21 cellular contexts compared by ENCODE assay signal in the genomic region with DNA sequence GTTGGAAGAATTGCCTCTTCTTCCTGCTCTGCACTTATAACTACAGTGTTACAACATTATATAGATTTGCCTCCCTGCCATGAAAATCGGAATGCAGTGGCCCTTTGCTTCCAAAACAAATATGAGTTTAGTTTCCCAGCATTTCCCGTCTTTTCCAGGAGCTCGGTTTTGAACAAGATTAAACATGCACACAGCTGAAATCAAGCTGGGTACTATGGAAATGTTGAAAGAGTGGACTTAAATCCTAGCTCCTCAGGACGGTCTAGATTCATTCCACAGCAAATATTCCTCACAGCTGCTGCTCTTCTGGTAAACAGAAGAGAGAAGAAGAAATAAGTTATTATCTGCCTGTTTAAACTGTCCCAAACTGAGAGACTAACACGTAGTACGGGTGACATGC.
DNase-seq lines count a peak whose midpoint lies in the region; ATAC-seq and TF ChIP-seq lines count a peak whose summit lies in the region.
"Had no signal": no experiment of that assay in that cellular context is flagged by ENCODE, and none has a peak within 500 bp of the region (broad histone marks: within the 10 kb centered on the region; RNA-seq: fewer than 3 reads in every experiment).

No MANE protein-coding gene starts in this region.

- peaks cover 5% of the 10 kb centered on the region for H3K9me3 Mint-ChIP-seq in chondrocyte (ENCODE audit: low read depth)
- H3K9me3 Mint-ChIP-seq: activated T-cell treated with anti-CD3 and anti-CD28 coated beads, Interleukin-2, amount 50 U/mL, for 4 hours; CD8-positive, alpha-beta T cell had no signal

- H3K4me3 Mint-ChIP-seq in chondrocyte (ENCODE audit: unreplicated experiment), result no peak overlapping the region
- H3K4me3 Mint-ChIP-seq: activated T-cell treated with anti-CD3 and anti-CD28 coated beads, Interleukin-2, amount 50 U/mL, for 4 hours; CD8-positive, alpha-beta T cell had no signal

- H3K4me1 Mint-ChIP-seq in chondrocyte (ENCODE audit: low read depth), result peaks cover 16% of the 10 kb centered on the region

- TF ChIP-seq POLR2A in suprapubic skin (IDR thresholded peaks at IDR 0.05), result no peak

- no peaks in the 10 kb centered on the region for H3K79me2 ChIP-seq in hepatocyte

- H3K36me3 ChIP-seq in hepatocyte (replicated peaks; ENCODE audit: insufficient read depth, low read depth) (no peaks in the 10 kb centered on the region), suprapubic skin (no peaks in the 10 kb centered on the region)
- H3K36me3 ChIP-seq: heart left ventricle, neutrophil had no signal

- H3K4me3 ChIP-seq in hepatocyte (no peak overlapping the region), suprapubic skin (no peak overlapping the region)
- H3K4me3 ChIP-seq: heart left ventricle had no signal

- H3K9me2 ChIP-seq in hepatocyte (replicated peaks; ENCODE audit: insufficient read depth), result no peaks in the 10 kb centered on the region

- peaks cover 5% of the 10 kb centered on the region for H3K4me1 ChIP-seq in hepatocyte (ENCODE audit: insufficient read depth)
- H3K4me1 ChIP-seq in suprapubic skin, result peaks cover 39% of the 10 kb centered on the region

- H3K27ac ChIP-seq in hepatocyte (no peak overlapping the region), suprapubic skin (peak overlapping the region; percentile 66)
- H3K27ac ChIP-seq: heart left ventricle, neutrophil had no signal

- no peak for ATAC-seq in GM21515 (IDR thresholded peaks at IDR 0.05; ENCODE audit: unreplicated experiment)
- no peak for ATAC-seq in HG02840 (IDR thresholded peaks at IDR 0.05; ENCODE audit: low FRiP score, unreplicated experiment)
- ATAC-seq: activated T-cell treated with anti-CD3 and anti-CD28 coated beads, Interleukin-2, amount 50 U/mL, for 4 hours; CD8-positive, alpha-beta T cell; heart left ventricle; SK-N-SH treated with all-trans-retinoic acid at 6 μM for 48 hours had no signal

- TF ChIP-seq CTCF in chondrocyte (IDR thresholded peaks at IDR 0.05) (no peak), hepatocyte (IDR thresholded peaks at IDR 0.05; ENCODE audit: poor library complexity) (no peak), suprapubic skin (IDR thresholded peaks at IDR 0.05) (no peak)

- H3K9me3 ChIP-seq in hepatocyte (ENCODE audit: low read depth), result no peaks in the 10 kb centered on the region
- no peaks in the 10 kb centered on the region for H3K9me3 ChIP-seq in suprapubic skin
- H3K9me3 ChIP-seq: heart left ventricle, neutrophil had no signal

- WGBS in hepatocyte (ENCODE audit: low lambda C conversion rate, missing lambda C conversion rate), result 53% methylated on average over 6 of the region's 6 CpGs
- 29% methylated on average over 6 of the region's 6 CpGs for WGBS in suprapubic skin

- H3K27me3 ChIP-seq in hepatocyte, result no peaks in the 10 kb centered on the region
- H3K27me3 ChIP-seq in suprapubic skin, result no peaks in the 10 kb centered on the region
- H3K27me3 ChIP-seq: heart left ventricle, neutrophil had no signal

- DNase-seq in HPDE6-E6E7 (ENCODE audit: extremely low spot score) (peak; percentile 25), chondrocyte (ENCODE audit: low spot score) (no peak), hepatocyte (ENCODE audit: low spot score) (no peak), suprapubic skin (ENCODE audit: low spot score in 2 of 2) (no peak), DMS 273 treated with DMSO at 0.1 percent for 48 hours (lab: John Stamatoyannopoulos, UW) (no peak), ecto neural progenitor cell (ENCODE audit: low spot score) (no peak)
- DNase-seq: activated CD8-positive, alpha-beta memory T cell treated with anti-CD3 and anti-CD28 coated beads for 24 hours; activated naive CD4-positive, alpha-beta T cell treated with Interleukin-2 at 50 U/mL for 16 hours; activated T-cell treated with anti-CD3 and anti-CD28 coated beads, Interleukin-2, amount 50 U/mL, for 4 hours; amygdala; caudate nucleus; CD8-positive, alpha-beta T cell; heart left ventricle; NCI-H1105; NCI-H2081; NCI-H446 treated with DMSO at 0.1 percent for 48 hours; T1000 had no signal

- no peaks in the 10 kb centered on the region for H3K36me3 Mint-ChIP-seq in chondrocyte (ENCODE audit: low read depth)
- H3K36me3 Mint-ChIP-seq: CD8-positive, alpha-beta T cell had no signal

- H3K27ac Mint-ChIP-seq in chondrocyte (ENCODE audit: unreplicated experiment), result peak overlapping the region; percentile 41
- H3K27ac Mint-ChIP-seq: CD8-positive, alpha-beta T cell had no signal

- H3K4me2 ChIP-seq in hepatocyte, result peak overlapping the region; percentile 25

- H2AFZ ChIP-seq in hepatocyte, result peak overlapping the region; percentile 19

- no peaks in the 10 kb centered on the region for H3K27me3 Mint-ChIP-seq in chondrocyte (ENCODE audit: low read depth)

- TF ChIP-seq EP300 in suprapubic skin (IDR thresholded peaks at IDR 0.05), result no peak

- H4K20me1 ChIP-seq in hepatocyte (ENCODE audit: insufficient read depth, poor library complexity, severe bottlenecking), result no peaks in the 10 kb centered on the region
